In the genomic region with DNA sequence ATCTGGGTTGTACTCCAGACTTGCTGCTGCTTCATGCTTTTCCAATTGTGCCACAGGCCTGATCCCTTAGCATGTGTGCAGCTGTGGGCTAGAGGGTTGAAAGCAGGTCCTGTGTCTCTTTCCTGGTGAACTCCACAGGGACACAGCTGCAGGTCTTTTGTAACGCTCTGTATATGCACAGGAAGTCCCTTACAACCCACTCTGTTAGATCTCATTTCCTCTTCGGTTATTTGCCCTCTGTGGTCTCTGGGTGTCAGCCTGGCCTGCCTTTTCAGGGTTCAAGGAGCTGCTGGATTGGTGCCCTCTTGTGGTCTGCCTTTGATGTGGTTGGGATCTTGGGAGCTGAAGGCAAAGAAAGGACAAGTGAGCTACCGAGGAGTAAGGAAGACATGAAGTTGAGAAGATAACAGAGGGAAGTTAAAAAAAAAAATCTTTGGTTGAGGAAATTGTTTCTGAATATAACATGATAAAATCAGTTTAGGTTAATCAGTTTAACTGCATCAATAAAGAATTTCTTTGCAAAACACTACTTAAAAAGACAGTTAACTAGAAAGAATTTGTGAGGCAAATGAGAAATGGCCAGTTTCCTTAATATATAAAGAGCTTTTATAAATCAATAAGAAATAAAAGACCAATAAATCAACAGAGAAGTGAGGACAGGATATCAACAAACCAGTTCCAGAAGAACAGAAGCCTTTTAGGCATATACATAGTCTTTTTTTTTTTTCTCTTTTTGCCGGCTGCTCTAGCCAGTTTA, we compare ENCODE assay signal across 8 cellular contexts. TPM values are rescaled to one million over a fixed set of nuclear protein-coding genes. Genes with fewer than 3 reads are reported as not detected.
DNase-seq lines count a peak whose midpoint lies in the region; ATAC-seq, FAIRE-seq and TF ChIP-seq lines count a peak whose summit lies in the region.

No MANE protein-coding gene starts in this region.

- H3K27ac ChIP-seq in SK-N-SH (ENCODE audit: low read depth in 2 of 2, low read length in 1 of 2) (no peak overlapping the region), kidney (ENCODE audit: low read depth in 2 of 2, low read length in 2 of 2) (no peak overlapping the region)

- H3K4me3 Mint-ChIP-seq in activated naive CD8-positive, alpha-beta T cell treated with anti-CD3 and anti-CD28 coated beads for 36 hours: peak overlapping the region; percentile 33
- H3K4me3 Mint-ChIP-seq in stimulated activated memory B cell treated with anti-CD40 and anti-IgM and Interleukin-4, amounts not matched to agents 10 μg/mL and 1 μg/mL and 100 μg/mL, for 72 hours: no peak overlapping the region

- H3K4me1 Mint-ChIP-seq in activated naive CD8-positive, alpha-beta T cell treated with anti-CD3 and anti-CD28 coated beads for 36 hours: peaks cover 43% of the 10 kb centered on the region
- peaks cover 58% of the 10 kb centered on the region for H3K4me1 Mint-ChIP-seq in stimulated activated memory B cell treated with anti-CD40 and anti-IgM and Interleukin-4, amounts not matched to agents 10 μg/mL and 1 μg/mL and 100 μg/mL, for 72 hours

- intact Hi-C loops in kidney (cut with DNase I): no loop called here

- H3K27me3 ChIP-seq in SK-N-SH (ENCODE audit: insufficient read depth): no peaks in the 10 kb centered on the region

- no peaks in the 10 kb centered on the region for H3K9me3 ChIP-seq in SK-N-SH
- H3K9me3 ChIP-seq in kidney (ENCODE audit: control insufficient read depth in 1 of 2, low read length in 2 of 2): no peaks in the 10 kb centered on the region

- no peaks in the 10 kb centered on the region for H3K9me2 ChIP-seq in SK-N-SH

- no peaks in the 10 kb centered on the region for H3K4me1 ChIP-seq in SK-N-SH (ENCODE audit: control insufficient read depth in 1 of 2, insufficient read depth in 2 of 2, low read depth in 1 of 2, low read length in 1 of 2)
- no peaks in the 10 kb centered on the region for H3K4me1 ChIP-seq in kidney (ENCODE audit: control insufficient read depth in 1 of 2, insufficient read depth in 1 of 2, low read depth in 1 of 2, low read length in 2 of 2)

- in situ Hi-C loops in Caki2 (cut with HindIII; ENCODE audit: low pct_unique_long_range_greater_than_20kb, low sequenced_read_pairs): no loop called here

- peaks cover 18% of the 10 kb centered on the region for H3K36me3 Mint-ChIP-seq in activated naive CD8-positive, alpha-beta T cell treated with anti-CD3 and anti-CD28 coated beads for 36 hours
- peaks cover 27% of the 10 kb centered on the region for H3K36me3 Mint-ChIP-seq in stimulated activated memory B cell treated with anti-CD40 and anti-IgM and Interleukin-4, amounts not matched to agents 10 μg/mL and 1 μg/mL and 100 μg/mL, for 72 hours

- H3F3A ChIP-seq in SK-N-SH (replicated peaks; ENCODE audit: insufficient read depth): no peaks in the 10 kb centered on the region

- TF ChIP-seq CTCF in SK-N-SH (IDR thresholded peaks at IDR 0.05) (peak; percentile 43), kidney (IDR thresholded peaks at IDR 0.05; ENCODE audit: borderline replicate concordance, extremely low read depth, insufficient read depth) (peak; percentile 39)

- no peak for TF ChIP-seq EP300 in SK-N-SH (IDR thresholded peaks at IDR 0.05; ENCODE audit: borderline replicate concordance in 1 of 2, low read depth in 1 of 2, low read length in 1 of 2)

- H3K27me3 Mint-ChIP-seq in activated naive CD8-positive, alpha-beta T cell treated with anti-CD3 and anti-CD28 coated beads for 36 hours: peaks cover 7% of the 10 kb centered on the region
- H3K27me3 Mint-ChIP-seq in stimulated activated memory B cell treated with anti-CD40 and anti-IgM and Interleukin-4, amounts not matched to agents 10 μg/mL and 1 μg/mL and 100 μg/mL, for 72 hours: no peaks in the 10 kb centered on the region

- ATAC-seq in GM19395 (IDR thresholded peaks at IDR 0.05; ENCODE audit: unreplicated experiment) (peak; percentile 81), HG03439 (IDR thresholded peaks at IDR 0.05; ENCODE audit: unreplicated experiment) (peak; percentile 71)
- peak; percentile 86 for ATAC-seq in stimulated activated memory B cell treated with anti-CD40 and anti-IgM and Interleukin-4, amounts not matched to agents 10 μg/mL and 1 μg/mL and 100 μg/mL, for 72 hours

- no peak for FAIRE-seq in kidney (lab: Jason Lieb, UNC)

- peak overlapping the region; percentile 74 for H3K27ac Mint-ChIP-seq in activated naive CD8-positive, alpha-beta T cell treated with anti-CD3 and anti-CD28 coated beads for 36 hours
- H3K27ac Mint-ChIP-seq in stimulated activated memory B cell treated with anti-CD40 and anti-IgM and Interleukin-4, amounts not matched to agents 10 μg/mL and 1 μg/mL and 100 μg/mL, for 72 hours: peak overlapping the region; percentile 58

- DNase-seq in Caki2 (ENCODE audit: low read depth) (peak; percentile 57), SK-N-SH (no peak), kidney (no peak), DMS114 treated with DMSO at 0.1 percent for 48 hours (lab: John Stamatoyannopoulos, UW; ENCODE audit: unreplicated experiment) (no peak)
- DNase-seq in activated naive CD8-positive, alpha-beta T cell treated with anti-CD3 and anti-CD28 coated beads for 36 hours: peak; percentile 46

- 79% methylated on average over 4 of the region's 4 CpGs for WGBS in SK-N-SH (ENCODE audit: low lambda C conversion rate)

- TF ChIP-seq RAD21 in SK-N-SH (IDR thresholded peaks at IDR 0.05; ENCODE audit: low read length): peak; percentile 40; the same call in 1 of the 2 replicates

- H3K4me2 ChIP-seq in SK-N-SH: no peak overlapping the region

- POLR2A ChIA-PET in SK-N-SH (lab: Yijun Ruan, JAX): no interaction called here

- no peaks in the 10 kb centered on the region; the same call in 1 of the 2 replicates for H4K20me1 ChIP-seq in SK-N-SH (ENCODE audit: insufficient read depth)

- no peaks in the 10 kb centered on the region for H3K36me3 ChIP-seq in SK-N-SH (replicated peaks in 1 of 2; ENCODE audit: control insufficient read depth in 1 of 2, insufficient read depth in 2 of 2, low read length in 1 of 2)
- no peaks in the 10 kb centered on the region for H3K36me3 ChIP-seq in kidney (ENCODE audit: control insufficient read depth in 1 of 2, insufficient read depth in 2 of 2, low read length in 2 of 2)

- H3K79me2 ChIP-seq in SK-N-SH (ENCODE audit: insufficient read depth): peaks cover 85% of the 10 kb centered on the region

- H3K9ac ChIP-seq in SK-N-SH (no peak overlapping the region), kidney (ENCODE audit: low read length in 2 of 2) (no peak overlapping the region)

- H3K9me3 Mint-ChIP-seq in activated naive CD8-positive, alpha-beta T cell treated with anti-CD3 and anti-CD28 coated beads for 36 hours: no peaks in the 10 kb centered on the region
- peaks cover 9% of the 10 kb centered on the region for H3K9me3 Mint-ChIP-seq in stimulated activated memory B cell treated with anti-CD40 and anti-IgM and Interleukin-4, amounts not matched to agents 10 μg/mL and 1 μg/mL and 100 μg/mL, for 72 hours

- H3K4me3 ChIP-seq in SK-N-SH (ENCODE audit: low read depth in 2 of 2, low read length in 1 of 2) (no peak overlapping the region), kidney (ENCODE audit: low read length in 2 of 2) (no peak overlapping the region)

- CTCF ChIA-PET in SK-N-SH (lab: Yijun Ruan, JAX): interaction anchor here (0.6 to 2.0 kb wide), 8 partner anchors 10 to 267 kb away, joined by 3 to 5 read pairs (median 4); no protein-coding TSS in a partner anchor

- no peak overlapping the region for H2AFZ ChIP-seq in SK-N-SH (ENCODE audit: low read depth)

TF ChIP-seq in SK-N-SH, 30 proteins besides CTCF, POLR2A, EP300 and RAD21:
- peak; percentile 25 for TF ChIP-seq SMC3 (IDR thresholded peaks at IDR 0.05; ENCODE audit: low read depth, low read length)
- TF ChIP-seq, protein P1, sequence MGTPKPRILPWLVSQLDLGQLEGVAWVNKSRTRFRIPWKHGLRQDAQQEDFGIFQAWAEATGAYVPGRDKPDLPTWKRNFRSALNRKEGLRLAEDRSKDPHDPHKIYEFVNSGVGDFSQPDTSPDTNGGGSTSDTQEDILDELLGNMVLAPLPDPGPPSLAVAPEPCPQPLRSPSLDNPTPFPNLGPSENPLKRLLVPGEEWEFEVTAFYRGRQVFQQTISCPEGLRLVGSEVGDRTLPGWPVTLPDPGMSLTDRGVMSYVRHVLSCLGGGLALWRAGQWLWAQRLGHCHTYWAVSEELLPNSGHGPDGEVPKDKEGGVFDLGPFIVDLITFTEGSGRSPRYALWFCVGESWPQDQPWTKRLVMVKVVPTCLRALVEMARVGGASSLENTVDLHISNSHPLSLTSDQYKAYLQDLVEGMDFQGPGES (IDR thresholded peaks at IDR 0.05; ENCODE audit: low read depth, low read length): no peak

RNA-seq across cellular contexts. Expression of gene UCK2, which starts 44.1 kb away (rescaled TPM):
- 84.3 and 109 TPM in 2 replicates for total RNA-seq in Caki2 (2014; rRNA removed; shearing (Covaris generic); ENCODE audit: low replicate concordance)
- polyA plus RNA-seq in SK-N-SH (2012; rRNA removed) (50.1 and 53.7 TPM in 2 replicates), kidney (ENCODE audit: insufficient read depth, low read depth, low replicate concordance) (8.2 TPM)
- 40.5 and 49.8 TPM in 2 replicates for polyA plus RNA-seq in SK-N-SH (2012; cell fraction: cytosol; rRNA removed)
- 41.0 and 41.1 TPM in 2 replicates for polyA plus RNA-seq in SK-N-SH (2012; cell fraction: nucleus; rRNA removed)
- total RNA-seq in activated naive CD8-positive, alpha-beta T cell treated with anti-CD3 and anti-CD28 coated beads for 36 hours: 10 to 100 TPM; 88.6 to 92.2 TPM
- 18.7 TPM for total RNA-seq in kidney

Comparison
In these comparisons a context has a peak if more than half of its experiments do, and no peak if none do; other contexts are left out.
1. DNase-seq: peak in Caki2 (single experiment) and activated naive CD8-positive, alpha-beta T cell treated with anti-CD3 and anti-CD28 coated beads for 36 hours (single experiment); none in SK-N-SH (single experiment), kidney (single experiment) and DMS114 treated with DMSO at 0.1 percent for 48 hours (single experiment).
2. Peak in every context shown above with its lines, with median percentiles within 50 percentile points of each other: ATAC-seq.